Comparison of ENCODE assay signal across 8 cellular contexts in the genomic region with DNA sequence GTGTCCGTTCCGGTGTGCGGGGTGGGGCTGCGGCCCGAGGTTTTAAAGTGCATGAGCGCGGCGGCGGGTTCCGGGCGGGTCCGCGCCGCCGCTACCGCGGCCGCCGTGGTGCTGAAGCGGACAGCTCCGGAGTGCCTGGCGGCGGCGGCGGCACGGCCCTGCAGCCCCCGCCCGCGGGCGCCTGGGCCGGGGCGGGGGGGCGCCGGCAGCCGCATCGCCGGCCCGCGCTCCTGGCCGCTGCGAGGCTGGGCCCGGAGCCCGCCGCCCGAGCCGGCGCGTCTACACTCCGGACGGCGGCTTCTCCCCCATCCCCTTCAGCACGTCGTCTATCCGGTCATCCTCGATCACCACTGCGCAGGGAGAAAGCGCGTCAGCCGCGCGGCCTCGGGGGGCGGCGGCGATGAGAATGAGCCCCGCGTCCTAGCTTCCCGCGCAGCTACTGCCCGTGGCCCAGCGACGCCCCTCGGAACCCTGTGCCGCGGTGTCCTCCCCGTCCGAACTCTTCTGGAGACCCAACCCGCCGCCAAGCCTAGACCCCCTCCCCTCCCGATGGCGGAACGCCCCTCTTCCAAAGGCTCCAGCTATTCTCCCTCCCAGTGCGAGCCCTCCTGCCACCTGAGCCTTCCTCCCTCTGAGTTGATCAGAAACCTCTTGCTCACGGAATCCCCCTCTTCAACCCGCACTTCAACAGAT. TPM values are rescaled to one million over a fixed set of nuclear protein-coding genes. Genes with fewer than 3 reads are reported as not detected.
DNase-seq lines count a peak whose midpoint lies in the region; ATAC-seq and TF ChIP-seq lines count a peak whose summit lies in the region.

No MANE protein-coding gene starts in this region.

- intact Hi-C loops in left colon (cut with DNase I, micrococcal nuclease) = no loop called here

- peaks cover 8% of the 10 kb centered on the region; the same call in 1 of the 3 replicates for H3K36me3 Mint-ChIP-seq in GM23338 (ENCODE audit: low read depth)
- H3K36me3 Mint-ChIP-seq in central memory CD8-positive, alpha-beta T cell (ENCODE audit: insufficient read depth) = peaks cover 9% of the 10 kb centered on the region

- DNase-seq in AG08396 (ENCODE audit: low spot score) (peak; percentile 87), GM23338 (ENCODE audit: low spot score) (peak; percentile 69), left colon (peak in 1 of 2 donors; percentile 55)
- DNase-seq in central memory CD8-positive, alpha-beta T cell (ENCODE audit: low spot score in 2 of 2) = no peak

- peaks cover 58% of the 10 kb centered on the region for H3K27me3 Mint-ChIP-seq in GM23338 (ENCODE audit: insufficient read depth, low read depth, poor library complexity)
- H3K27me3 Mint-ChIP-seq in central memory CD8-positive, alpha-beta T cell = no peaks in the 10 kb centered on the region

- peak overlapping the region; percentile 91 for H3K4me2 ChIP-seq in GM23338
- peak overlapping the region; percentile 52 for H3K4me2 ChIP-seq in SU-DHL-6 (ENCODE audit: low read depth, low read length, poor library complexity, severe bottlenecking)

- peaks cover 72% of the 10 kb centered on the region for H3K27me3 ChIP-seq in GM23338 (ENCODE audit: insufficient read depth)
- no peaks in the 10 kb centered on the region for H3K27me3 ChIP-seq in SU-DHL-6 (ENCODE audit: low read length)
- H3K27me3 ChIP-seq in subcutaneous abdominal adipose tissue (ENCODE audit: control insufficient read depth in 5 of 5, insufficient read depth in 4 of 5, low read length in 5 of 5) = peaks cover 27 to 46% (median 35%) of the 10 kb centered on the region in 5 donors

- H2AFZ ChIP-seq in GM23338 (peak overlapping the region; percentile 74), SU-DHL-6 (ENCODE audit: low read depth, low read length, severe bottlenecking) (no peak overlapping the region)

- no peak overlapping the region for H3K27ac Mint-ChIP-seq in GM23338
- peak overlapping the region; percentile 78 for H3K27ac Mint-ChIP-seq in central memory CD8-positive, alpha-beta T cell (ENCODE audit: low read depth)

- H3F3A ChIP-seq in GM23338 (replicated peaks; ENCODE audit: low read depth) = peaks cover 15% of the 10 kb centered on the region
- H3F3A ChIP-seq in SU-DHL-6 (ENCODE audit: insufficient read depth) = no peaks in the 10 kb centered on the region; the same call in 1 of the 2 replicates

- peaks cover 3% of the 10 kb centered on the region; the same call in 1 of the 2 replicates for H3K4me1 ChIP-seq in GM23338 (ENCODE audit: insufficient read depth)
- peaks cover 2 to 29% (median 22%) of the 10 kb centered on the region in 5 donors for H3K4me1 ChIP-seq in subcutaneous abdominal adipose tissue (ENCODE audit: control insufficient read depth in 5 of 5, insufficient read depth in 5 of 5, low read length in 5 of 5)

- peaks cover 14% of the 10 kb centered on the region for H3K4me1 Mint-ChIP-seq in GM23338
- H3K4me1 Mint-ChIP-seq in central memory CD8-positive, alpha-beta T cell = peaks cover 25% of the 10 kb centered on the region

- H3K9me3 ChIP-seq in SU-DHL-6 (ENCODE audit: insufficient read depth, low read length) (no peaks in the 10 kb centered on the region), subcutaneous abdominal adipose tissue (ENCODE audit: control insufficient read depth in 5 of 5, low read length in 5 of 5) (no peaks in the 10 kb centered on the region)

- H3K9me3 Mint-ChIP-seq in GM23338 = no peaks in the 10 kb centered on the region; the same call in 1 of the 3 replicates
- H3K9me3 Mint-ChIP-seq in central memory CD8-positive, alpha-beta T cell = no peaks in the 10 kb centered on the region

- ATAC-seq in GM23338 = peak; percentile 7
- ATAC-seq in central memory CD8-positive, alpha-beta T cell (replicated peaks; ENCODE audit: extremely low read depth, poor library complexity, severe bottlenecking) = peak; percentile 56
- ATAC-seq in left colon = peak; percentile 77
- ATAC-seq in HG03521 (IDR thresholded peaks at IDR 0.05; ENCODE audit: unreplicated experiment) = no peak
- no peak for ATAC-seq in GM18868 (IDR thresholded peaks at IDR 0.05; ENCODE audit: unreplicated experiment)

- H3K27ac ChIP-seq in GM23338 (ENCODE audit: low read depth) (no peak overlapping the region), SU-DHL-6 (ENCODE audit: low read depth, low read length) (no peak overlapping the region), subcutaneous abdominal adipose tissue (ENCODE audit: low read depth, low read length) (no peak overlapping the region)

- no peaks in the 10 kb centered on the region for H3K9me2 ChIP-seq in GM23338 (ENCODE audit: insufficient read depth)
- H3K9me2 ChIP-seq in SU-DHL-6 (replicated peaks; ENCODE audit: insufficient read depth, low read length) = no peaks in the 10 kb centered on the region

- H3K4me3 Mint-ChIP-seq in GM23338 = peak overlapping the region; percentile 86
- H3K4me3 Mint-ChIP-seq in central memory CD8-positive, alpha-beta T cell = peak overlapping the region; percentile 74

- H3K36me3 ChIP-seq in GM23338 (ENCODE audit: insufficient read depth) (no peaks in the 10 kb centered on the region), SU-DHL-6 (ENCODE audit: low read length) (no peaks in the 10 kb centered on the region), subcutaneous abdominal adipose tissue (ENCODE audit: control insufficient read depth in 5 of 5, insufficient read depth in 5 of 5, low read length in 5 of 5) (no peaks in the 10 kb centered on the region)

- no peaks in the 10 kb centered on the region for H3K79me2 ChIP-seq in GM23338 (replicated peaks; ENCODE audit: insufficient read depth)
- no peaks in the 10 kb centered on the region for H3K79me2 ChIP-seq in SU-DHL-6 (ENCODE audit: insufficient read depth, low read length)

- peaks cover 19% of the 10 kb centered on the region for H4K20me1 ChIP-seq in GM23338 (replicated peaks; ENCODE audit: insufficient read depth)
- no peaks in the 10 kb centered on the region for H4K20me1 ChIP-seq in SU-DHL-6 (ENCODE audit: low read depth, low read length)

- TF ChIP-seq CTCF in GM23338 (conservative IDR thresholded peaks at IDR 0.05; ENCODE audit: low read depth in 2 of 2) (no peak), SU-DHL-6 (IDR thresholded peaks at IDR 0.05; ENCODE audit: insufficient read depth, low read length, poor library complexity, severe bottlenecking) (no peak)

- H3K9ac ChIP-seq in SU-DHL-6 (ENCODE audit: low read length) (no peak overlapping the region), subcutaneous abdominal adipose tissue (ENCODE audit: low read length in 5 of 5) (no peak overlapping the region)

- peak overlapping the region; percentile 76 for H3K4me3 ChIP-seq in GM23338
- H3K4me3 ChIP-seq in SU-DHL-6 (ENCODE audit: insufficient read depth, low read length, poor library complexity, severe bottlenecking) = no peak overlapping the region
- H3K4me3 ChIP-seq in subcutaneous abdominal adipose tissue (ENCODE audit: low read depth in 1 of 5, low read length in 5 of 5) = peak overlapping the region in 4 of 5 donors; percentile 29 to 47 (median 34)

TF ChIP-seq in GM23338, 12 proteins besides CTCF, POLR2A, EP300 and RAD21:
- TF ChIP-seq, protein P1, sequence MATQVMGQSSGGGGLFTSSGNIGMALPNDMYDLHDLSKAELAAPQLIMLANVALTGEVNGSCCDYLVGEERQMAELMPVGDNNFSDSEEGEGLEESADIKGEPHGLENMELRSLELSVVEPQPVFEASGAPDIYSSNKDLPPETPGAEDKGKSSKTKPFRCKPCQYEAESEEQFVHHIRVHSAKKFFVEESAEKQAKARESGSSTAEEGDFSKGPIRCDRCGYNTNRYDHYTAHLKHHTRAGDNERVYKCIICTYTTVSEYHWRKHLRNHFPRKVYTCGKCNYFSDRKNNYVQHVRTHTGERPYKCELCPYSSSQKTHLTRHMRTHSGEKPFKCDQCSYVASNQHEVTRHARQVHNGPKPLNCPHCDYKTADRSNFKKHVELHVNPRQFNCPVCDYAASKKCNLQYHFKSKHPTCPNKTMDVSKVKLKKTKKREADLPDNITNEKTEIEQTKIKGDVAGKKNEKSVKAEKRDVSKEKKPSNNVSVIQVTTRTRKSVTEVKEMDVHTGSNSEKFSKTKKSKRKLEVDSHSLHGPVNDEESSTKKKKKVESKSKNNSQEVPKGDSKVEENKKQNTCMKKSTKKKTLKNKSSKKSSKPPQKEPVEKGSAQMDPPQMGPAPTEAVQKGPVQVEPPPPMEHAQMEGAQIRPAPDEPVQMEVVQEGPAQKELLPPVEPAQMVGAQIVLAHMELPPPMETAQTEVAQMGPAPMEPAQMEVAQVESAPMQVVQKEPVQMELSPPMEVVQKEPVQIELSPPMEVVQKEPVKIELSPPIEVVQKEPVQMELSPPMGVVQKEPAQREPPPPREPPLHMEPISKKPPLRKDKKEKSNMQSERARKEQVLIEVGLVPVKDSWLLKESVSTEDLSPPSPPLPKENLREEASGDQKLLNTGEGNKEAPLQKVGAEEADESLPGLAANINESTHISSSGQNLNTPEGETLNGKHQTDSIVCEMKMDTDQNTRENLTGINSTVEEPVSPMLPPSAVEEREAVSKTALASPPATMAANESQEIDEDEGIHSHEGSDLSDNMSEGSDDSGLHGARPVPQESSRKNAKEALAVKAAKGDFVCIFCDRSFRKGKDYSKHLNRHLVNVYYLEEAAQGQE (IDR thresholded peaks at IDR 0.05; ENCODE audit: unreplicated experiment) = peak; percentile 69
- no peak for TF ChIP-seq ZNF114 (CRISPR knock-in tag; IDR thresholded peaks at IDR 0.05)
TF ChIP-seq in GM23338: peak in this region for 1.

RNA-seq across cellular contexts. Expression of a gene that starts 1.3 kb away (rescaled TPM):
- 1.3 and 1.5 TPM in 2 replicates for total RNA-seq in GM23338 (2014; rRNA removed; shearing (Covaris generic))
- 0.32 and 0.63 TPM in 2 replicates for polyA plus RNA-seq in GM23338 (2016; fragmentation: Nextera tagmentation; extraction: Ambion mirVana)
- total RNA-seq in left colon = under 1 TPM in 1 of 2 donors, not detected in 1; 0.39 TPM

RNA-seq across cellular contexts. Expression of a gene that starts 10.6 kb away (rescaled TPM):
- total RNA-seq in GM23338 (2014; rRNA removed; shearing (Covaris generic)) = 9.8 and 14.3 TPM in 2 replicates
- 11.2 and 12.9 TPM in 2 replicates for polyA plus RNA-seq in GM23338 (2016; fragmentation: Nextera tagmentation; extraction: Ambion mirVana)
- total RNA-seq in left colon = 1 to 10 TPM; 3.5 to 5.3 TPM

RNA-seq across cellular contexts. Expression of a gene that starts 11.3 kb away (rescaled TPM):
- total RNA-seq in GM23338 (2014; rRNA removed; shearing (Covaris generic)) = 107 and 109 TPM in 2 replicates
- polyA plus RNA-seq in GM23338 (2016; fragmentation: Nextera tagmentation; extraction: Ambion mirVana) = 76.9 and 87.9 TPM in 2 replicates
- 10 to 100 TPM; 25.0 to 40.3 TPM for total RNA-seq in left colon

RNA-seq across cellular contexts. Expression of a gene that starts 15.8 kb away (rescaled TPM):
- 0.24 TPM in 1 of 2 replicates, not detected in the other for total RNA-seq in GM23338 (2014; rRNA removed; shearing (Covaris generic))
- polyA plus RNA-seq in GM23338 (2016; fragmentation: Nextera tagmentation; extraction: Ambion mirVana) = 0.48 TPM in 1 of 2 replicates, not detected in the other
- under 1 TPM; 0.20 to 0.24 TPM for total RNA-seq in left colon

RNA-seq across cellular contexts. Expression of a gene that starts 30.6 kb away (rescaled TPM):
- total RNA-seq in GM23338 (2014; rRNA removed; shearing (Covaris generic)) = 0.66 TPM in 1 of 2 replicates, not detected in the other
- polyA plus RNA-seq in GM23338 (2016; fragmentation: Nextera tagmentation; extraction: Ambion mirVana) = not detected in 2 replicates
- total RNA-seq in left colon = 1 to 10 TPM; 2.2 to 3.3 TPM

Comparison
In these comparisons a context has a peak if more than half of its experiments do, and no peak if none do; other contexts are left out.
1. DNase-seq: peak in AG08396 (single experiment) and GM23338 (single experiment); none in central memory CD8-positive, alpha-beta T cell (0 of 2).
2. ATAC-seq: peak in GM23338 (single experiment), central memory CD8-positive, alpha-beta T cell (single experiment) and left colon (single experiment); none in HG03521 (single experiment) and GM18868 (single experiment).